26 cellular contexts compared by ENCODE assay signal in the genomic region with DNA sequence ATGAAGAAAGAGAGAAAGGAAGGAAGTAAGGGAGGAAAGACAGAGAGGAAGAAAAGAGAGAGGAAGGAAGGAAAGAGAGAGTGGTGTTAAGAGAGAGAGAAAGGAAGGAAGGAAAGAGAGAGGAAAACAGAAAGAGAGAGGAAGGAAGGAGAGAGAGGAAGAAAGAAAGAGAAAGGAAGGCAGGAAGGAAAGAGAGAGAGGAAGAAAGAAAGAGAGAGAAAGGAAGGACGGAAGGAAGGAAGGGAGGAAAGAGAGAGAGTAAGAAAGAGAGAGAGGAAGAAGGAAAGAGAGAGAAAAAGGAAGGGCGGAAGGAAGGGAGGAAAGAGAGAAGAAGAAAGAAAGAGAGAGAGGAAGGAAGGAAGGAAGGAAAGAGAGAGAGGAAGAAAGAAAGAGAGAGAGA.
"Had no signal": no experiment of that assay in that cellular context is flagged by ENCODE, and none has a peak within 500 bp of the region (broad histone marks: within the 10 kb centered on the region; RNA-seq: fewer than 3 reads in every experiment).

No MANE protein-coding gene starts in this region.

- H3K27ac ChIP-seq: left lung, lower lobe of right lung, ovary, prostate gland, skin epidermis, stomach, testis, thyroid gland, transverse colon, upper lobe of left lung, vagina had no signal

- H3K4me3 ChIP-seq: left lung, lower lobe of right lung, ovary, prostate gland, skin epidermis, stomach, testis, thyroid gland, transverse colon, upper lobe of left lung, vagina had no signal

- H3K4me1 Mint-ChIP-seq: immature natural killer cell had no signal

- H3K36me3 Mint-ChIP-seq: immature natural killer cell; naive thymus-derived CD8-positive, alpha-beta T cell had no signal

- H3K4me1 ChIP-seq: left lung, lower lobe of right lung, prostate gland, stomach, testis, thyroid gland, upper lobe of left lung, vagina had no signal

- H3K9me3 ChIP-seq: left lung, lower lobe of right lung, ovary, prostate gland, stomach, testis, thyroid gland, transverse colon, upper lobe of left lung, vagina had no signal

- H3K27me3 Mint-ChIP-seq: stimulated activated naive B cell treated with anti-CD40 and anti-IgM and Interleukin-4, amounts not matched to agents 10 μg/mL and 1 μg/mL and 100 μg/mL, for 72 hours had no signal

- DNase-seq: hypothalamus; immature natural killer cell; kidney; left colon; left lung; lower lobe of right lung; mammary epithelial cell; naive thymus-derived CD8-positive, alpha-beta T cell; ovary; retina; right cardiac atrium; stimulated activated CD4-positive, alpha-beta T cell treated with anti-CD3 and anti-CD28 coated beads, Interleukin-12 subunit alpha, Interleukin-12 subunit beta, amount 100 ng/mL, for 4 hours; stimulated activated CD4-positive, alpha-beta T cell treated with anti-CD3 and anti-CD28 coated beads, Interleukin-15, amount 100 ng/mL, for 24 hours; stimulated activated CD4-positive, alpha-beta T cell treated with anti-CD3 and anti-CD28 coated beads, Interleukin-2, amount 100 ng/mL, for 24 hours; stimulated activated CD4-positive, alpha-beta T cell treated with anti-CD3 and anti-CD28 coated beads, Interleukin-4, amount 100 ng/mL, for 1 hour; stimulated activated naive B cell treated with anti-CD40 and anti-IgM and Interleukin-4, amounts not matched to agents 10 μg/mL and 1 μg/mL and 100 μg/mL, for 72 hours; stimulated activated naive CD8-positive, alpha-beta T cell treated with anti-CD3 and anti-CD28 coated beads, Interleukin-15, Interleukin-2, amounts not matched to agents 100 U/mL and 50 U/mL, for 24 hours; stomach; testis; thyroid gland; transverse colon; upper lobe of left lung had no signal

- H3K36me3 ChIP-seq: left lung, lower lobe of right lung, ovary, prostate gland, stomach, thyroid gland, transverse colon, upper lobe of left lung had no signal

- H3K27me3 ChIP-seq: left lung, ovary, stomach, testis, thyroid gland, transverse colon, upper lobe of left lung, vagina had no signal

- H3K4me3 Mint-ChIP-seq: immature natural killer cell; naive thymus-derived CD8-positive, alpha-beta T cell; stimulated activated naive B cell treated with anti-CD40 and anti-IgM and Interleukin-4, amounts not matched to agents 10 μg/mL and 1 μg/mL and 100 μg/mL, for 72 hours had no signal

- ATAC-seq: left colon; left lung; lower lobe of right lung; naive thymus-derived CD8-positive, alpha-beta T cell; right cardiac atrium; sciatic nerve; stimulated activated naive B cell treated with anti-CD40 and anti-IgM and Interleukin-4, amounts not matched to agents 10 μg/mL and 1 μg/mL and 100 μg/mL, for 72 hours; stimulated activated naive CD8-positive, alpha-beta T cell treated with anti-CD3 and anti-CD28 coated beads, Interleukin-15, Interleukin-2, amounts not matched to agents 100 U/mL and 50 U/mL, for 24 hours had no signal

- H3K27ac Mint-ChIP-seq: stimulated activated naive B cell treated with anti-CD40 and anti-IgM and Interleukin-4, amounts not matched to agents 10 μg/mL and 1 μg/mL and 100 μg/mL, for 72 hours had no signal
